In genomic region chr13:53298426-53298825, GRCh38 we compare ENCODE assay signal across 5 cellular contexts.
"Had no signal": no experiment of that assay in that cellular context is flagged by ENCODE, and none has a peak within 500 bp of the region (broad histone marks: within the 10 kb centered on the region; RNA-seq: fewer than 3 reads in every experiment).

No MANE protein-coding gene starts in this region.

- DNase-seq: H7, HCEC 1CT, IMR-90 had no signal

- H3K4me3 ChIP-seq: GM23338, K562 had no signal

- H3K9me3 Mint-ChIP-seq: GM23338 had no signal

- H3K4me3 Mint-ChIP-seq: GM23338 had no signal

- ATAC-seq: GM23338, K562 had no signal

- H3K27ac Mint-ChIP-seq: GM23338 had no signal
